ENCODE assay signal across 9 cellular contexts in the genomic region with DNA sequence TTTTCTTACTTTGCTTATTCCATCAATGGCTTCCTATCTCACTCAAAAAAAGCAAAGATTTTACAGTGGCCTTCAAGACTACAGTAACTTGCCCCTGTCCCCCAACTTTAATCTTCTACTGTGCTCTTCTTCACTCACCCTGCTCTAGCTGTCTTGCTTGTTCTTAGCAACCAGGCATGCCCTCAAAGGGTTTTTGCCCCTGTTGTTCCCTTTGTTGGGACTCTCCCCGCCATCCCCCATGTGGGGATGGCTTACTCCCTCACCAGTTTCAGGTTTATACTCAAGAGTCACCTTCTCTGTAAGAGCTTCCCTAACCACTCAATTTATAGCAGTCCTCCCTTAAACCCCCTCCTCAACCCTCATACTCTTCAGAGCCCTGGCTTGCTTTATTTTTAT. TPM values are rescaled to one million over a fixed set of nuclear protein-coding genes. Genes with fewer than 3 reads are reported as not detected.
A peak's percentile ranks its signal among the peaks of the same experiment; 100 is the strongest.
DNase-seq lines count a peak whose midpoint lies in the region; ATAC-seq and TF ChIP-seq lines count a peak whose summit lies in the region.
"Had no signal": no experiment of that assay in that cellular context is flagged by ENCODE, and none has a peak within 500 bp of the region (broad histone marks: within the 10 kb centered on the region; RNA-seq: fewer than 3 reads in every experiment).

No MANE protein-coding gene starts in this region.

- H3K9me3 ChIP-seq in testis, result no peaks in the 10 kb centered on the region
- no peaks in the 10 kb centered on the region for H3K9me3 ChIP-seq in right atrium auricular region

- H3K36me3 ChIP-seq in testis (ENCODE audit: low read depth, missing control alignments), result no peaks in the 10 kb centered on the region
- H3K36me3 ChIP-seq in right atrium auricular region, result no peaks in the 10 kb centered on the region

- H3K27ac Mint-ChIP-seq in immature natural killer cell, result peak overlapping the region in 5 of 6 donors; percentile 13 to 79 (median 29)

- H3K27ac ChIP-seq in testis (no peak overlapping the region), right atrium auricular region (no peak overlapping the region)

- ATAC-seq in GM18508 (IDR thresholded peaks at IDR 0.05; ENCODE audit: insufficient read depth, unreplicated experiment) (peak; percentile 14), GM21528 (IDR thresholded peaks at IDR 0.05; ENCODE audit: low FRiP score, unreplicated experiment) (peak; percentile 17), HG03442 (IDR thresholded peaks at IDR 0.05; ENCODE audit: unreplicated experiment) (peak; percentile 27), GM19455 (IDR thresholded peaks at IDR 0.05; ENCODE audit: unreplicated experiment) (no peak)

- peaks cover 50 to 90% of the 10 kb centered on the region in 2 donors for H3K4me1 Mint-ChIP-seq in immature natural killer cell

- peak overlapping the region in 1 of 5 donors; percentile 16 for H3K4me3 Mint-ChIP-seq in immature natural killer cell

- TF ChIP-seq POLR2A in testis (IDR thresholded peaks at IDR 0.05), result no peak

- H3K27me3 Mint-ChIP-seq in immature natural killer cell (ENCODE audit: low read depth in 3 of 3), result peaks cover 2 to 8% (median 6%) of the 10 kb centered on the region in 3 donors

- intact Hi-C loops in testis (cut with DNase I; ENCODE audit: low total_unique reads), result no loop called here

- 86 to 100% methylated on average over 1 of the region's 1 CpG for WGBS in testis, 2 donors

- H3K4me1 ChIP-seq in testis, result peaks cover 7% of the 10 kb centered on the region
- peaks cover 0 to 27% of the 10 kb centered on the region in 2 donors for H3K4me1 ChIP-seq in right atrium auricular region

- DNase-seq in immature natural killer cell, result no peak
- no peak for DNase-seq in testis
- no peak for DNase-seq in right atrium auricular region (ENCODE audit: low spot score)
- DNase-seq: NCI-H510A had no signal

- H3K4me3 ChIP-seq in testis, result no peak overlapping the region
- no peak overlapping the region for H3K4me3 ChIP-seq in right atrium auricular region

- no peak for TF ChIP-seq CTCF in testis (IDR thresholded peaks at IDR 0.05)
- TF ChIP-seq CTCF in right atrium auricular region (IDR thresholded peaks at IDR 0.05), result no peak

- H3K27me3 ChIP-seq in testis (no peaks in the 10 kb centered on the region), right atrium auricular region (no peaks in the 10 kb centered on the region)

- peaks cover 0 to 3% (median 0%) of the 10 kb centered on the region in 3 donors for H3K36me3 Mint-ChIP-seq in immature natural killer cell

- no peaks in the 10 kb centered on the region for H3K9me3 Mint-ChIP-seq in immature natural killer cell
- H3K9me3 Mint-ChIP-seq: neural crest cell had no signal

RNA-seq across cellular contexts. Expression of a gene that starts 5.4 kb away (rescaled TPM):
- polyA plus RNA-seq in immature natural killer cell (10 to 100 TPM; 10.4 to 18.1 (median 16.2) TPM), testis (ENCODE audit: insufficient read depth, low read depth, low replicate concordance) (46.1 TPM)
- total RNA-seq in testis (10 to 100 TPM; 23.2 to 24.0 TPM), right atrium auricular region (10 to 100 TPM; 14.8 to 21.2 TPM)

RNA-seq across cellular contexts. Expression of a gene that starts 19.5 kb away (rescaled TPM):
- 10 to 100 TPM in 2 of 3 donors, 1 to 10 TPM in 1; 3.9 to 18.1 (median 11.5) TPM for polyA plus RNA-seq in immature natural killer cell
- 100 to 1,000 TPM; 166 to 237 TPM for total RNA-seq in testis
- 90.9 TPM for polyA plus RNA-seq in testis (ENCODE audit: insufficient read depth, low read depth, low replicate concordance)
- 10 to 100 TPM; 24.7 to 27.9 TPM for total RNA-seq in right atrium auricular region

Comparison
In these comparisons a context has a peak if more than half of its experiments do, and no peak if none do; other contexts are left out.
1. RNA of a gene that starts 19.5 kb away (total RNA-seq): 166 to 237 TPM in testis; 24.7 to 27.9 TPM in right atrium auricular region; every median in the first group is over 4 times any median in the second.